ENCODE assay signal across 2 cellular contexts in the genomic region with DNA sequence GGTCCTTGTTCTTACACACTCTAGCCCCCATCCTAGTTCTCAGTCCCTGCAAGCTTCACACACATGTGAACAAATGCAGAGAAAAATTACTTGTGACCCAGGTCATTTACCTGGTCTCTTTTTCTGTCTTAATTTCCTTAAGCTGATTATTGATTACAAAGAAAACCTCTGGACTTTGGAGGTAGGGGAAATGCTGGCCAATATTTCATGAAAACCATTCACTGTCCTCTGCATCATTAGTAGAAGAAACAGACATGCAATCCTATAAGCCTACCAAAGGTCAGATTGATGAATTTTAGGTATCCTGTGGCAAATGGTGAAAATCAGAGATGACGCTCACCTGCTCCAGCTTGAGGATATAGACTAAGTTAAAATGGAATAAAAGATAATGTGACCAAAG.
TF ChIP-seq lines count a peak whose summit lies in the region.

No MANE protein-coding gene starts in this region.

TF ChIP-seq in liver, 16 proteins besides CTCF, POLR2A, EP300 and RAD21 (continued from another document):
- TF ChIP-seq REST (IDR thresholded peaks at IDR 0.05) (no peak), JUND (IDR thresholded peaks at IDR 0.05) (no peak), HNF4G (IDR thresholded peaks at IDR 0.05) (peak; percentile 30), RXRA (IDR thresholded peaks at IDR 0.05) (peak in 1 of 2 donors; percentile 18)

TF ChIP-seq in HepG2, 621 proteins besides CTCF, POLR2A, EP300 and RAD21 (continued from another document):
- TF ChIP-seq, protein P1, sequence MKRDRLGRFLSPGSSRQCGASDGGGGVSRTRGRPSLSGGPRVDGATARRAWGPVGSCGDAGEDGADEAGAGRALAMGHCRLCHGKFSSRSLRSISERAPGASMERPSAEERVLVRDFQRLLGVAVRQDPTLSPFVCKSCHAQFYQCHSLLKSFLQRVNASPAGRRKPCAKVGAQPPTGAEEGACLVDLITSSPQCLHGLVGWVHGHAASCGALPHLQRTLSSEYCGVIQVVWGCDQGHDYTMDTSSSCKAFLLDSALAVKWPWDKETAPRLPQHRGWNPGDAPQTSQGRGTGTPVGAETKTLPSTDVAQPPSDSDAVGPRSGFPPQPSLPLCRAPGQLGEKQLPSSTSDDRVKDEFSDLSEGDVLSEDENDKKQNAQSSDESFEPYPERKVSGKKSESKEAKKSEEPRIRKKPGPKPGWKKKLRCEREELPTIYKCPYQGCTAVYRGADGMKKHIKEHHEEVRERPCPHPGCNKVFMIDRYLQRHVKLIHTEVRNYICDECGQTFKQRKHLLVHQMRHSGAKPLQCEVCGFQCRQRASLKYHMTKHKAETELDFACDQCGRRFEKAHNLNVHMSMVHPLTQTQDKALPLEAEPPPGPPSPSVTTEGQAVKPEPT (CRISPR knock-in tag; IDR thresholded peaks at IDR 0.05; ENCODE audit: low read depth): no peak
- TF ChIP-seq, protein P2, sequence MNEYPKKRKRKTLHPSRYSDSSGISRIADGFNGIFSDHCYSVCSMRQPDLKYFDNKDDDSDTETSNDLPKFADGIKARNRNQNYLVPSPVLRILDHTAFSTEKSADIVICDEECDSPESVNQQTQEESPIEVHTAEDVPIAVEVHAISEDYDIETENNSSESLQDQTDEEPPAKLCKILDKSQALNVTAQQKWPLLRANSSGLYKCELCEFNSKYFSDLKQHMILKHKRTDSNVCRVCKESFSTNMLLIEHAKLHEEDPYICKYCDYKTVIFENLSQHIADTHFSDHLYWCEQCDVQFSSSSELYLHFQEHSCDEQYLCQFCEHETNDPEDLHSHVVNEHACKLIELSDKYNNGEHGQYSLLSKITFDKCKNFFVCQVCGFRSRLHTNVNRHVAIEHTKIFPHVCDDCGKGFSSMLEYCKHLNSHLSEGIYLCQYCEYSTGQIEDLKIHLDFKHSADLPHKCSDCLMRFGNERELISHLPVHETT (CRISPR knock-in tag; conservative IDR thresholded peaks at IDR 0.05): no peak
- TF ChIP-seq ARID2 (CRISPR knock-in tag; IDR thresholded peaks at IDR 0.05; ENCODE audit: borderline replicate concordance) (no peak), HNRNPLL (IDR thresholded peaks at IDR 0.05; ENCODE audit: low read depth, low read length, poor library complexity, severe bottlenecking) (no peak), NONO (IDR thresholded peaks at IDR 0.05) (no peak), NONO (CRISPR knock-in tag; conservative IDR thresholded peaks at IDR 0.05) (no peak), ZNF788 (CRISPR knock-in tag; IDR thresholded peaks at IDR 0.05; ENCODE audit: borderline replicate concordance) (no peak), LRRFIP1 (CRISPR knock-in tag; conservative IDR thresholded peaks at IDR 0.05) (no peak), BRD4 (CRISPR knock-in tag; IDR thresholded peaks at IDR 0.05) (no peak), ONECUT2 (CRISPR knock-in tag; IDR thresholded peaks at IDR 0.05) (no peak), TMF1 (CRISPR knock-in tag; IDR thresholded peaks at IDR 0.05; ENCODE audit: low read depth) (no peak), ZNF776 (CRISPR knock-in tag; IDR thresholded peaks at IDR 0.05) (no peak)
- TF ChIP-seq, protein P3, sequence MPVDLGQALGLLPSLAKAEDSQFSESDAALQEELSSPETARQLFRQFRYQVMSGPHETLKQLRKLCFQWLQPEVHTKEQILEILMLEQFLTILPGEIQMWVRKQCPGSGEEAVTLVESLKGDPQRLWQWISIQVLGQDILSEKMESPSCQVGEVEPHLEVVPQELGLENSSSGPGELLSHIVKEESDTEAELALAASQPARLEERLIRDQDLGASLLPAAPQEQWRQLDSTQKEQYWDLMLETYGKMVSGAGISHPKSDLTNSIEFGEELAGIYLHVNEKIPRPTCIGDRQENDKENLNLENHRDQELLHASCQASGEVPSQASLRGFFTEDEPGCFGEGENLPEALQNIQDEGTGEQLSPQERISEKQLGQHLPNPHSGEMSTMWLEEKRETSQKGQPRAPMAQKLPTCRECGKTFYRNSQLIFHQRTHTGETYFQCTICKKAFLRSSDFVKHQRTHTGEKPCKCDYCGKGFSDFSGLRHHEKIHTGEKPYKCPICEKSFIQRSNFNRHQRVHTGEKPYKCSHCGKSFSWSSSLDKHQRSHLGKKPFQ (CRISPR knock-in tag; IDR thresholded peaks at IDR 0.05; ENCODE audit: insufficient replicate concordance): no peak
